8 cellular contexts compared by ENCODE assay signal in the genomic region with DNA sequence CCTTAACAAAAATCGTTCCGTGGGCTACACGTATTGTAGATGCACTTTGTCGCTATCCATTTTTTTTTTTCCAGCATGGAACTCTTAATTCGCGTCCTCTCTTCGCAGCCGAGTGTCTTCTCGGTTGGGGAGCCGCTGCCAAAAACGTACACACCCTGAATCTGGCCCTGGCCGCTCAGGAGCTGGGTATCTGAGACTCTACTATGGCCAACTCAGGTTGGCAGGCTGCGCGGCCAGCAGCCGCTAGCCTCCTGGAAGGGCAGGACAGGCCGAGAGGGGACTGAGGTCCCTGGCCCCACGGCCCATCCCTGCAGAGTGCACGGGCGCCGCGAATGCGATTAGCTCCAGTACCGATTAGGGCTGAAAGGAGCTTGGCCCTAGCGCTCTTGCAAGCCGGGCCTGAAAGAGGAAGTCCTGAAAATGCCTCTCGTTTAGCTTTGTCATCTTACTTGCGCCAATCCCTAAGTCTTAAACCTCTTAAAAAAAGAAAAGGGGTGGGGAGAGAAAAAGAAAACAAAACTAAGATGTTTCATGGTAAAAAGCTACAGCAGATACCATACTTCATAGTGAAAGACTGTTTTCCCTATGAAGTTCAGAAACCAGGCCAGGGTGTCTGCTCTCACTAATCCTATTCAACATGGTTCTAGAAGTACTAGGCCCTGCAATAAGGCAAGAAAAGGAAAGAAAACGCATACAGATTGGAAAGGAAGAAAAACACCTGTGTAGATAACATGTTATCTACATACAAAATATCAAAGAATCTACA.
DNase-seq lines count a peak whose midpoint lies in the region; TF ChIP-seq lines count a peak whose summit lies in the region.

No MANE protein-coding gene starts in this region.

- DNase-seq in GM10248 (ENCODE audit: extremely low spot score) (peak; percentile 71), H7 (peak; percentile 61), NB4 (ENCODE audit: low read depth) (peak; percentile 93), esophagus squamous epithelium (lab: John Stamatoyannopoulos, UW) (peak; percentile 6), nephron progenitor cell (peak; percentile 28), NCI-H226 (no peak)
- peak; percentile 78 for DNase-seq in activated T-cell treated with anti-CD3 and anti-CD28 coated beads, Interleukin-2, amount 50 U/mL, for 24 hours

- H3K27me3 ChIP-seq in H7 (ENCODE audit: control insufficient read depth, insufficient read depth, low read length) (peaks cover 8% of the 10 kb centered on the region), esophagus squamous epithelium (no peaks in the 10 kb centered on the region), subcutaneous abdominal adipose tissue (ENCODE audit: control insufficient read depth in 5 of 5, insufficient read depth in 4 of 5, low read length in 5 of 5) (no peaks in the 10 kb centered on the region)

- H3K27me3 Mint-ChIP-seq in activated T-cell treated with anti-CD3 and anti-CD28 coated beads, Interleukin-2, amount 50 U/mL, for 24 hours: no peaks in the 10 kb centered on the region
- H3K27me3 Mint-ChIP-seq in nephron progenitor cell (ENCODE audit: low read depth, poor library complexity): peaks cover 57% of the 10 kb centered on the region

- H3K9me3 Mint-ChIP-seq in activated T-cell treated with anti-CD3 and anti-CD28 coated beads, Interleukin-2, amount 50 U/mL, for 24 hours: no peaks in the 10 kb centered on the region
- H3K9me3 Mint-ChIP-seq in nephron progenitor cell: peaks cover 21% of the 10 kb centered on the region

- POLR2A ChIA-PET in GM10248 (lab: Yijun Ruan, JAX): interaction anchor here (0.6 kb wide), 1 partner anchor 281 kb away, joined by 3 read pairs; no protein-coding TSS in a partner anchor

- H3K36me3 Mint-ChIP-seq in activated T-cell treated with anti-CD3 and anti-CD28 coated beads, Interleukin-2, amount 50 U/mL, for 24 hours (ENCODE audit: low read depth): peaks cover 7% of the 10 kb centered on the region
- peaks cover 5% of the 10 kb centered on the region for H3K36me3 Mint-ChIP-seq in nephron progenitor cell (ENCODE audit: low read depth)

- TF ChIP-seq POLR2A in NB4 (IDR thresholded peaks at IDR 0.05; ENCODE audit: extremely low read depth, insufficient read length) (no peak), esophagus squamous epithelium (IDR thresholded peaks at IDR 0.05) (no peak)

- H3K4me1 Mint-ChIP-seq in activated T-cell treated with anti-CD3 and anti-CD28 coated beads, Interleukin-2, amount 50 U/mL, for 24 hours (ENCODE audit: low read depth): peaks cover 34% of the 10 kb centered on the region
- peaks cover 39% of the 10 kb centered on the region for H3K4me1 Mint-ChIP-seq in nephron progenitor cell

- H3K4me1 ChIP-seq in esophagus squamous epithelium (peaks cover 0 to 47% (median 7%) of the 10 kb centered on the region in 3 donors), subcutaneous abdominal adipose tissue (ENCODE audit: control insufficient read depth in 5 of 5, insufficient read depth in 5 of 5, low read length in 5 of 5) (peaks cover 0 to 23% (median 16%) of the 10 kb centered on the region in 5 donors)

- CTCF ChIA-PET in GM10248 (lab: Yijun Ruan, JAX): interaction anchor here (0.7 to 5.1 kb wide), 23 partner anchors 8 to 1074 kb away, joined by 3 to 26 read pairs (median 3); no protein-coding TSS in a partner anchor

- H3K9ac ChIP-seq in subcutaneous abdominal adipose tissue (ENCODE audit: low read length in 5 of 5): peak overlapping the region in 4 of 5 donors; percentile 66 to 78 (median 72)

- peak overlapping the region; percentile 92 for H3K4me3 Mint-ChIP-seq in activated T-cell treated with anti-CD3 and anti-CD28 coated beads, Interleukin-2, amount 50 U/mL, for 24 hours
- H3K4me3 Mint-ChIP-seq in nephron progenitor cell: peak overlapping the region; percentile 92

- peak overlapping the region; percentile 98 for H3K27ac Mint-ChIP-seq in activated T-cell treated with anti-CD3 and anti-CD28 coated beads, Interleukin-2, amount 50 U/mL, for 24 hours
- peak overlapping the region; percentile 92 for H3K27ac Mint-ChIP-seq in nephron progenitor cell

- intact Hi-C loops in esophagus squamous epithelium (cut with DNase I): no loop called here

- H3K27ac ChIP-seq in esophagus squamous epithelium (peak overlapping the region; percentile 86 to 97 (median 92)), subcutaneous abdominal adipose tissue (ENCODE audit: low read depth, low read length) (peak overlapping the region; percentile 81)

- 9 to 14% methylated on average over 15 to 17 of the region's 28 CpGs for WGBS in esophagus squamous epithelium, 2 donors

- H3K36me3 ChIP-seq in H7 (replicated peaks; ENCODE audit: control insufficient read depth, insufficient read depth, low read length): no peaks in the 10 kb centered on the region
- peaks cover 0 to 5% (median 0%) of the 10 kb centered on the region in 3 donors for H3K36me3 ChIP-seq in esophagus squamous epithelium
- H3K36me3 ChIP-seq in subcutaneous abdominal adipose tissue (ENCODE audit: control insufficient read depth in 5 of 5, insufficient read depth in 5 of 5, low read length in 5 of 5): no peaks in the 10 kb centered on the region

- H3K4me3 ChIP-seq in H7 (ENCODE audit: insufficient read depth, low read depth, low read length) (peak overlapping the region; percentile 51), NB4 (ENCODE audit: low read depth, low read length) (peak overlapping the region; percentile 48), esophagus squamous epithelium (peak overlapping the region; percentile 60 to 95 (median 74)), subcutaneous abdominal adipose tissue (ENCODE audit: low read depth in 1 of 5, low read length in 5 of 5) (peak overlapping the region; percentile 65 to 77 (median 69))

- TF ChIP-seq CTCF in GM10248 (IDR thresholded peaks at IDR 0.05; ENCODE audit: control extremely low read depth, extremely low read depth, low read depth, missing control alignments) (no peak), NB4 (IDR thresholded peaks at IDR 0.05; ENCODE audit: low read depth, low read length) (no peak), esophagus squamous epithelium (IDR thresholded peaks at IDR 0.05) (no peak), nephron progenitor cell (IDR thresholded peaks at IDR 0.05) (no peak)

- H3K9me3 ChIP-seq in esophagus squamous epithelium (no peaks in the 10 kb centered on the region), subcutaneous abdominal adipose tissue (ENCODE audit: control insufficient read depth in 5 of 5, low read length in 5 of 5) (peaks cover 0 to 3% (median 0%) of the 10 kb centered on the region in 5 donors)
